ENCODE assay signal across 12 cellular contexts in the genomic region with DNA sequence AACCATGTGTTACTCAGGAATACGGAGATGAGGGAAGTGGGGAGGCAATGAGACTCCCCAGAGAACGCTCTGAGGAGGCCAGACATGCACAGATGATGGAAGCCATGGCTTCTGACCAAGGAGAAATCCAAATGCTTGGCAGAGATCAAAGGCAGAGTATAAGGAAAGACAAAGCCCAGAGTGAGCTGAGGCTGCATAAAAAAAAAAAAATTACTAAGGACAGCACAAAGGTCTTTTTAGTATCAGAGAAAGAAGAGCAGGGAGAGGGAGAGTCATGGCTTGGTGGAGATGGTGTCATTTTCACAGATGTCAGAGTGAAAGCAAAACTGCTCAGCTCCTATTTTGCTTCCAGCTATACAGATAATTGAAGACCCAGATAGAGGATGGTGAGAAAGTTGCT. TPM values are rescaled to one million over a fixed set of nuclear protein-coding genes. Genes with fewer than 3 reads are reported as not detected.
A peak's percentile ranks its signal among the peaks of the same experiment; 100 is the strongest.
DNase-seq lines count a peak whose midpoint lies in the region; ATAC-seq and TF ChIP-seq lines count a peak whose summit lies in the region.
"Had no signal": no experiment of that assay in that cellular context is flagged by ENCODE, and none has a peak within 500 bp of the region (broad histone marks: within the 10 kb centered on the region; RNA-seq: fewer than 3 reads in every experiment).

No MANE protein-coding gene starts in this region.

- TF ChIP-seq CTCF in PC-9 (conservative IDR thresholded peaks at IDR 0.05) (no peak), neural crest cell (conservative IDR thresholded peaks at IDR 0.05) (no peak)

- H3K27ac ChIP-seq in PC-9: no peak overlapping the region
- H3K27ac ChIP-seq: RWPE1 had no signal

- no peak overlapping the region for H3K4me3 ChIP-seq in PC-9
- H3K4me3 ChIP-seq: suprapubic skin had no signal

- peak overlapping the region; percentile 16 for H3K27ac Mint-ChIP-seq in neural crest cell (ENCODE audit: unreplicated experiment)

- H3K79me2 ChIP-seq in PC-9 (ENCODE audit: low read depth): no peaks in the 10 kb centered on the region

- H2AFZ ChIP-seq in PC-9: peak overlapping the region; percentile 58; the same call in 1 of the 2 replicates

- no peaks in the 10 kb centered on the region for H3K9me3 Mint-ChIP-seq in neural crest cell

- H3K27me3 ChIP-seq in PC-9 (ENCODE audit: insufficient read depth, low read depth): no peaks in the 10 kb centered on the region
- H3K27me3 ChIP-seq: suprapubic skin had no signal

- ATAC-seq in GM18868 (IDR thresholded peaks at IDR 0.05; ENCODE audit: unreplicated experiment): peak; percentile 64
- peak; percentile 58 for ATAC-seq in GM21825 (IDR thresholded peaks at IDR 0.05; ENCODE audit: unreplicated experiment)
- no peak for ATAC-seq in HG03457 (IDR thresholded peaks at IDR 0.05; ENCODE audit: unreplicated experiment)
- ATAC-seq in GM18505 (IDR thresholded peaks at IDR 0.05; ENCODE audit: unreplicated experiment): no peak

- no peaks in the 10 kb centered on the region for H3K9me3 ChIP-seq in PC-9 (ENCODE audit: insufficient read depth, low read depth)
- H3K9me3 ChIP-seq: suprapubic skin had no signal

- no peak overlapping the region for H3K4me3 Mint-ChIP-seq in neural crest cell

- no peaks in the 10 kb centered on the region for H3K36me3 Mint-ChIP-seq in neural crest cell (ENCODE audit: low read depth)

- peaks cover 9% of the 10 kb centered on the region; the same call in 1 of the 2 replicates for H3K4me1 ChIP-seq in PC-9 (replicated peaks; ENCODE audit: insufficient read depth)

- no peaks in the 10 kb centered on the region for H3K36me3 ChIP-seq in PC-9 (ENCODE audit: low read depth)
- H3K36me3 ChIP-seq: suprapubic skin had no signal

- TF ChIP-seq POLR2A in GM18505 (IDR thresholded peaks at IDR 0.05; ENCODE audit: borderline replicate concordance, extremely low read depth, insufficient read depth, insufficient read length): no peak

- DNase-seq in PC-9: peak in 1 of 2 experiments; percentile 3
- no peak for DNase-seq in neural crest cell (ENCODE audit: low read depth, low spot score)
- no peak for DNase-seq in dedifferentiated amniotic fluid mesenchymal stem cell (ENCODE audit: extremely low spot score)
- DNase-seq in GM19238 (ENCODE audit: insufficient read length, low spot score): no peak

- no peak overlapping the region for H3K4me2 ChIP-seq in PC-9

- no peaks in the 10 kb centered on the region; the same call in 1 of the 2 replicates for H3F3A ChIP-seq in PC-9 (ENCODE audit: insufficient read depth, low read depth)

- peaks cover 16% of the 10 kb centered on the region for H3K4me1 Mint-ChIP-seq in neural crest cell

- no peaks in the 10 kb centered on the region for H3K9me2 ChIP-seq in PC-9 (ENCODE audit: insufficient read depth)

- H3K27me3 Mint-ChIP-seq in neural crest cell (ENCODE audit: low read depth): no peaks in the 10 kb centered on the region

- BruUV-seq in PC-9 (replicated peaks; lab: Mats Ljungman, UMichigan): no TSS peak

- POLR2A ChIA-PET in PC-9 (lab: Charles Lee; ENCODE audit: unreplicated experiment): no interaction called here

- CTCF ChIA-PET in PC-9 (lab: Charles Lee): no interaction called here

- no peaks in the 10 kb centered on the region for H4K20me1 ChIP-seq in PC-9 (ENCODE audit: insufficient read depth)

- intact Hi-C loops in PC-9 (cut with micrococcal nuclease; ENCODE audit: unreplicated experiment): no loop called here

RNA-seq across cellular contexts. Expression of a gene that starts 8.1 kb away (rescaled TPM):
- 54.3 and 65.5 TPM in 2 replicates for total RNA-seq in PC-9 (2021)
- not detected in 2 replicates for total RNA-seq in neural crest cell

RNA-seq across cellular contexts. Expression of a gene that starts 37.2 kb away (rescaled TPM):
- 143 and 150 TPM in 2 replicates for total RNA-seq in PC-9 (2021)
- total RNA-seq in neural crest cell: 87.0 and 94.6 TPM in 2 replicates

RNA-seq across cellular contexts. Expression of a gene that starts 54.7 kb away (rescaled TPM):
- total RNA-seq in PC-9 (2021) (not detected in 2 replicates), neural crest cell (not detected in 2 replicates)
- total RNA-seq: Daoy, glomerular endothelial cell, suprapubic skin had no signal

Comparison
In these comparisons a context has a peak if more than half of its experiments do, and no peak if none do; other contexts are left out.
1. ATAC-seq: peak in GM18868 (single experiment) and GM21825 (single experiment); none in HG03457 (single experiment) and GM18505 (single experiment).
2. RNA of a gene that starts 8.1 kb away (total RNA-seq): 54.3 to 65.5 TPM in PC-9; not detected in neural crest cell; every median in the first group is over 10 times any median in the second.